ENCODE assay signal across 15 cellular contexts in genomic region chr5:72459089-72459661, GRCh38. TPM values are rescaled to one million over a fixed set of nuclear protein-coding genes. Genes with fewer than 3 reads are reported as not detected.
DNase-seq lines count a peak whose midpoint lies in the region; ATAC-seq and TF ChIP-seq lines count a peak whose summit lies in the region.
"Had no signal": no experiment of that assay in that cellular context is flagged by ENCODE, and none has a peak within 500 bp of the region (broad histone marks: within the 10 kb centered on the region; RNA-seq: fewer than 3 reads in every experiment).

No MANE protein-coding gene starts in this region.

- TF ChIP-seq CTCF in PC-9 (conservative IDR thresholded peaks at IDR 0.05) (no peak), lower lobe of right lung (IDR thresholded peaks at IDR 0.05) (no peak), thoracic aorta (IDR thresholded peaks at IDR 0.05) (no peak)

- intact Hi-C loops in Right ventricle myocardium superior (cut with DNase I) (no loop called here), left ventricle myocardium superior (cut with micrococcal nuclease) (no loop called here), PC-9 (cut with micrococcal nuclease; ENCODE audit: unreplicated experiment) (no loop called here), lower lobe of right lung (cut with DNase I) (no loop called here)

- peak; percentile 16 for ATAC-seq in Right ventricle myocardium superior (ENCODE audit: poor library complexity)
- no peak for ATAC-seq in left ventricle myocardium superior
- ATAC-seq in lower lobe of right lung, result peak; percentile 15 to 37
- ATAC-seq in thoracic aorta (ENCODE audit: insufficient number of reproducible peaks, low FRiP score, low read depth), result no peak

- CTCF ChIA-PET in PC-9 (lab: Charles Lee), result no interaction called here

- peak overlapping the region; percentile 64; the same call in 1 of the 2 replicates for H2AFZ ChIP-seq in PC-9

- H3K4me2 ChIP-seq in PC-9, result no peak overlapping the region

- no peak for DNase-seq in Right ventricle myocardium superior
- no peak for DNase-seq in left ventricle myocardium superior
- no peak for DNase-seq in PC-9
- DNase-seq in lower lobe of right lung, result no peak
- no peak for DNase-seq in thoracic aorta (ENCODE audit: low spot score)
- no peak for DNase-seq in NCI-H1436 (lab: John Stamatoyannopoulos, UW)
- no peak for DNase-seq in retina
- DNase-seq in LoVo (ENCODE audit: low spot score), result no peak
- DNase-seq: activated CD4-positive, alpha-beta memory T cell treated with anti-CD3 and anti-CD28 coated beads, Interleukin-2, amount 10 ng/mL, durations not matched to agents 7 days and 5 days; brain microvascular endothelial cell; NCI-H524; nucleus accumbens; stimulated activated CD4-positive, alpha-beta T cell treated with anti-CD3 and anti-CD28 coated beads, Interleukin-15, amount 100 ng/mL, for 24 hours; T-helper 9 cell had no signal

- H3K4me1 ChIP-seq in PC-9 (replicated peaks; ENCODE audit: insufficient read depth), result no peaks in the 10 kb centered on the region
- H3K4me1 ChIP-seq in lower lobe of right lung, result peaks cover 17% of the 10 kb centered on the region
- H3K4me1 ChIP-seq in thoracic aorta (ENCODE audit: control insufficient read depth in 1 of 2, low read depth in 2 of 2), result peaks cover 4 to 24% of the 10 kb centered on the region in 2 donors

- H3K27me3 ChIP-seq in PC-9 (ENCODE audit: insufficient read depth, low read depth) (no peaks in the 10 kb centered on the region), lower lobe of right lung (ENCODE audit: low read depth) (no peaks in the 10 kb centered on the region), thoracic aorta (replicated peaks; ENCODE audit: insufficient read depth) (no peaks in the 10 kb centered on the region)
- H3K27me3 ChIP-seq: brain microvascular endothelial cell had no signal

- H3K27ac ChIP-seq in PC-9, result no peak overlapping the region
- no peak overlapping the region for H3K27ac ChIP-seq in lower lobe of right lung
- H3K27ac ChIP-seq in thoracic aorta, result peak overlapping the region; percentile 27 to 29
- H3K27ac ChIP-seq: brain microvascular endothelial cell had no signal

- no peaks in the 10 kb centered on the region for H3K9me2 ChIP-seq in PC-9 (ENCODE audit: insufficient read depth)

- POLR2A ChIA-PET in PC-9 (lab: Charles Lee; ENCODE audit: unreplicated experiment), result no interaction called here

- no peaks in the 10 kb centered on the region for H3K9me3 ChIP-seq in PC-9 (ENCODE audit: insufficient read depth, low read depth)
- H3K9me3 ChIP-seq in lower lobe of right lung, result no peaks in the 10 kb centered on the region
- no peaks in the 10 kb centered on the region for H3K9me3 ChIP-seq in thoracic aorta

- no peaks in the 10 kb centered on the region for H4K20me1 ChIP-seq in PC-9 (ENCODE audit: insufficient read depth)

- BruUV-seq in PC-9 (replicated peaks; lab: Mats Ljungman, UMichigan), result no TSS peak

- no peak overlapping the region for H3K4me3 ChIP-seq in PC-9
- no peak overlapping the region for H3K4me3 ChIP-seq in lower lobe of right lung
- no peak overlapping the region for H3K4me3 ChIP-seq in thoracic aorta

- no peaks in the 10 kb centered on the region for H3K36me3 ChIP-seq in PC-9 (ENCODE audit: low read depth)
- H3K36me3 ChIP-seq in lower lobe of right lung, result no peaks in the 10 kb centered on the region
- no peaks in the 10 kb centered on the region for H3K36me3 ChIP-seq in thoracic aorta
- H3K36me3 ChIP-seq: brain microvascular endothelial cell had no signal

- no peaks in the 10 kb centered on the region for H3F3A ChIP-seq in PC-9 (ENCODE audit: insufficient read depth, low read depth)

- H3K79me2 ChIP-seq in PC-9 (ENCODE audit: low read depth), result no peaks in the 10 kb centered on the region

RNA-seq across cellular contexts. Expression of gene ZNF366, which starts 48.0 kb away (rescaled TPM):
- 8.0 TPM for total RNA-seq in Right ventricle myocardium superior
- total RNA-seq in left ventricle myocardium superior, result 8.9 TPM
- total RNA-seq in PC-9 (2021), result 0.17 TPM in 1 of 2 replicates, not detected in the other
- total RNA-seq in lower lobe of right lung, result 13.6 TPM
- total RNA-seq in thoracic aorta, result 1 to 10 TPM; 2.2 to 3.1 TPM
- total RNA-seq: activated CD4-positive, alpha-beta memory T cell treated with anti-CD3 and anti-CD28 coated beads, Interleukin-2, amount 10 ng/mL, durations not matched to agents 7 days and 5 days; HT-29 had no signal

Comparison
In these comparisons a context has a peak if more than half of its experiments do, and no peak if none do; other contexts are left out.
1. ATAC-seq: peak in Right ventricle myocardium superior (single experiment) and lower lobe of right lung (2 of 2); none in left ventricle myocardium superior (single experiment) and thoracic aorta (single experiment).
2. H3K27ac ChIP-seq: peak in thoracic aorta (2 of 2); none in PC-9 (single experiment) and lower lobe of right lung (single experiment).